In genomic region chr17:72005332-72006163, GRCh38 we compare ENCODE assay signal across 1 cellular context.
TF ChIP-seq lines count a peak whose summit lies in the region.

No MANE protein-coding gene starts in this region.

TF ChIP-seq in GM12878, 131 proteins besides CTCF, POLR2A, EP300 and RAD21 (continued from another document and continues in another):
- TF ChIP-seq SUZ12 (IDR thresholded peaks at IDR 0.05; ENCODE audit: unreplicated experiment): no peak
- TF ChIP-seq CHD1 (IDR thresholded peaks at IDR 0.05; ENCODE audit: low read depth, low read length): no peak
- TF ChIP-seq USF1 (IDR thresholded peaks at IDR 0.05; ENCODE audit: borderline replicate concordance, extremely low read length, insufficient read depth, low read depth, low read length): no peak
- TF ChIP-seq TCF7 (IDR thresholded peaks at IDR 0.05; ENCODE audit: borderline replicate concordance): no peak
- TF ChIP-seq MTA2 (IDR thresholded peaks at IDR 0.05; ENCODE audit: low read depth): peak; percentile 86
- no peak for TF ChIP-seq HCFC1 (IDR thresholded peaks at IDR 0.05; ENCODE audit: low read length)
- TF ChIP-seq ZSCAN29 (IDR thresholded peaks at IDR 0.05): no peak
- TF ChIP-seq EGR1 (IDR thresholded peaks at IDR 0.05; ENCODE audit: borderline replicate concordance in 1 of 2, low read depth in 2 of 2, low read length in 2 of 2): no peak
- TF ChIP-seq CEBPZ (IDR thresholded peaks at IDR 0.05; ENCODE audit: low read depth, low read length): no peak
- TF ChIP-seq SKIL (IDR thresholded peaks at IDR 0.05; ENCODE audit: low read depth, poor library complexity, severe bottlenecking): peak; percentile 42
- TF ChIP-seq POLR2AphosphoS5 (IDR thresholded peaks at IDR 0.05; ENCODE audit: low read length): no peak; the same call in 1 of the 2 replicates
- no peak for TF ChIP-seq RB1 (IDR thresholded peaks at IDR 0.05; ENCODE audit: borderline replicate concordance)
- TF ChIP-seq ESRRA (IDR thresholded peaks at IDR 0.05; ENCODE audit: low read length): no peak
- TF ChIP-seq ZNF207 (IDR thresholded peaks at IDR 0.05; ENCODE audit: borderline replicate concordance): no peak
- TF ChIP-seq PAX8 (IDR thresholded peaks at IDR 0.05): no peak
- TF ChIP-seq NRF1 (conservative IDR thresholded peaks at IDR 0.05; ENCODE audit: low read depth, low read length): no peak
- TF ChIP-seq SRF (IDR thresholded peaks at IDR 0.05; ENCODE audit: low read depth in 2 of 2, low read length in 2 of 2): no peak
- TF ChIP-seq ZNF24 (IDR thresholded peaks at IDR 0.05): no peak
- no peak for TF ChIP-seq MEF2A (IDR thresholded peaks at IDR 0.05; ENCODE audit: insufficient read depth, low read depth, low read length)
- no peak for TF ChIP-seq ZBTB11 (CRISPR knock-in tag; IDR thresholded peaks at IDR 0.05)
- no peak for TF ChIP-seq BHLHE40 (IDR thresholded peaks at IDR 0.05; ENCODE audit: borderline replicate concordance in 1 of 2, low read depth in 2 of 2, low read length in 1 of 2)
- no peak for TF ChIP-seq SMAD5 (IDR thresholded peaks at IDR 0.05; ENCODE audit: low read depth)
- no peak for TF ChIP-seq IRF4 (IDR thresholded peaks at IDR 0.05; ENCODE audit: low read depth, low read length)
- TF ChIP-seq ELK1 (IDR thresholded peaks at IDR 0.05; ENCODE audit: low read depth, low read length): no peak
- TF ChIP-seq E2F4 (IDR thresholded peaks at IDR 0.05; ENCODE audit: low read depth, low read length): no peak
- TF ChIP-seq ZBTB40 (IDR thresholded peaks at IDR 0.05; ENCODE audit: borderline replicate concordance): no peak
- TF ChIP-seq DPF2 (IDR thresholded peaks at IDR 0.05): peak; percentile 33; the same call in 1 of the 2 replicates
- TF ChIP-seq POLR2AphosphoS2 (IDR thresholded peaks at IDR 0.05; ENCODE audit: low read depth, low read length): no peak
- TF ChIP-seq ZNF622 (IDR thresholded peaks at IDR 0.05): no peak
- TF ChIP-seq ASH2L (IDR thresholded peaks at IDR 0.05; ENCODE audit: borderline replicate concordance, low read depth): no peak
- peak in 1 of 2 experiments; percentile 20; a peak in 1 of 4 replicates for TF ChIP-seq ETV6 (conservative IDR thresholded peaks at IDR 0.05 in 1 of 2, IDR thresholded peaks at IDR 0.05 in 1 of 2; ENCODE audit: borderline replicate concordance in 1 of 2, low read depth in 1 of 2)
- no peak for TF ChIP-seq BCLAF1 (IDR thresholded peaks at IDR 0.05)
- TF ChIP-seq NKRF (conservative IDR thresholded peaks at IDR 0.05): no peak
- no peak for TF ChIP-seq BACH1 (IDR thresholded peaks at IDR 0.05; ENCODE audit: borderline replicate concordance)
- TF ChIP-seq ZZZ3 (IDR thresholded peaks at IDR 0.05; ENCODE audit: control insufficient read depth, insufficient read length, low read depth): no peak
- no peak for TF ChIP-seq RBBP5 (conservative IDR thresholded peaks at IDR 0.05)
- TF ChIP-seq JUNB (IDR thresholded peaks at IDR 0.05): peak; percentile 56
- no peak; the same call in 1 of the 2 replicates for TF ChIP-seq NFIC (IDR thresholded peaks at IDR 0.05; ENCODE audit: low read depth, low read length)
- TF ChIP-seq IKZF2 (IDR thresholded peaks at IDR 0.05): no peak
- no peak; the same call in 1 of the 2 replicates for TF ChIP-seq STAT3 (IDR thresholded peaks at IDR 0.05; ENCODE audit: low read depth, low read length)
- TF ChIP-seq MYB (IDR thresholded peaks at IDR 0.05; ENCODE audit: borderline replicate concordance, low read depth, low read length): no peak
- no peak for TF ChIP-seq IKZF1 (conservative IDR thresholded peaks at IDR 0.05)
